29 cellular contexts compared by ENCODE assay signal in the genomic region with DNA sequence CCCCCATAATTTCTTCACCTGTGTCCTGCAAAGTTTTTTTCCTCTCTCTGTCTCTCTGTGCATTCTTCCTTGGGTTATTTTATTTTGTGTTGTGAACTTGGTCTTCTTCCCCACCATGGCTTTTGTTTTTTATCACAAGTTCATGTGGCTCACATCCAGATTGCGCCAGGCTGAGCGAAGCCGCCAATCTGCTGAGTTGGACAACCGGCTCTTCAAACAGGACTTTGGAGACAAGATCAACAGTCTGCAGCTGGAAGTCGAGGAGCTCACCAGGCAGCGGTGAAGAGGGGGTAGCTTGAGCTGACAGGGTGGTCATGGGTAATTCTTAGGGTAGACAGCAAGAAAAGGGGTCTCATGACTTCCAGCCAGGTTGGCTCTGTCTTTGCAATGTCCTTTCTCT.
"Had no signal": no experiment of that assay in that cellular context is flagged by ENCODE, and none has a peak within 500 bp of the region (broad histone marks: within the 10 kb centered on the region; RNA-seq: fewer than 3 reads in every experiment).

No MANE protein-coding gene starts in this region.

- ATAC-seq: naive thymus-derived CD4-positive, alpha-beta T cell; natural killer cell; psoas muscle; right cardiac atrium; sciatic nerve; stimulated activated memory B cell treated with anti-CD40 and anti-IgM and Interleukin-4, amounts not matched to agents 10 μg/mL and 1 μg/mL and 100 μg/mL, for 72 hours; stimulated activated naive CD8-positive, alpha-beta T cell treated with anti-CD3 and anti-CD28 coated beads, Interleukin-15, amount 100 ng/mL, for 72 hours; stimulated activated naive CD8-positive, alpha-beta T cell treated with anti-CD3 and anti-CD28 coated beads, Interleukin-15, Interleukin-2, amounts not matched to agents 100 U/mL and 50 U/mL, for 24 hours had no signal

- H2AFZ ChIP-seq: neural progenitor cell, parathyroid adenoma had no signal

- DNase-seq: naive thymus-derived CD4-positive, alpha-beta T cell; natural killer cell; occipital lobe; ovary; posterior cingulate gyrus; psoas muscle; right cardiac atrium; spleen; stimulated activated CD4-positive, alpha-beta T cell treated with anti-CD3 and anti-CD28 coated beads, Interleukin-12 subunit alpha, Interleukin-12 subunit beta, amount 100 ng/mL, for 4 hours; stimulated activated CD4-positive, alpha-beta T cell treated with anti-CD3 and anti-CD28 coated beads, Interleukin-1b, Interleukin-23, amount 100 ng/mL, for 48 hours; stimulated activated CD4-positive, alpha-beta T cell treated with anti-CD3 and anti-CD28 coated beads, Interleukin-4, amount 100 ng/mL, for 1 hour; stimulated activated CD4-positive, alpha-beta T cell treated with anti-CD3 and anti-CD28 coated beads, Interleukin-4, amount 100 ng/mL, for 4 hours; stimulated activated CD8-positive, alpha-beta memory T cell treated with anti-CD3 and anti-CD28 coated beads, Interleukin-4, amount 100 ng/mL, for 48 hours; stimulated activated naive CD4-positive, alpha-beta T cell; stimulated activated naive CD8-positive, alpha-beta T cell treated with anti-CD3 and anti-CD28 coated beads, Interleukin-15, amount 100 ng/mL, for 72 hours; stimulated activated naive CD8-positive, alpha-beta T cell treated with anti-CD3 and anti-CD28 coated beads, Interleukin-15, Interleukin-2, amounts not matched to agents 100 U/mL and 50 U/mL, for 24 hours; substantia nigra; testis; tibial artery; transverse colon had no signal

- H3K4me1 ChIP-seq: neural progenitor cell, parathyroid adenoma, psoas muscle, spleen, suprapubic skin, testis, tibial artery, transverse colon, vagina had no signal

- H3K27me3 ChIP-seq: neural progenitor cell, ovary, spleen, suprapubic skin, testis, tibial artery, transverse colon, vagina had no signal

- H3K9me3 ChIP-seq: ovary, psoas muscle, suprapubic skin, testis, tibial artery, transverse colon, vagina had no signal

- FAIRE-seq: urothelium cell line had no signal

- H3K9ac ChIP-seq: neural progenitor cell, parathyroid adenoma had no signal

- H3K4me3 ChIP-seq: neural progenitor cell, ovary, psoas muscle, skin epidermis, smooth muscle cell, spleen, suprapubic skin, testis, tibial artery, transverse colon, vagina had no signal

- H3K27ac ChIP-seq: neural progenitor cell, ovary, parathyroid adenoma, psoas muscle, skin epidermis, spleen, suprapubic skin, testis, tibial artery, transverse colon, vagina had no signal

- H3K36me3 ChIP-seq: ovary had no signal

- H3K79me2 ChIP-seq: parathyroid adenoma had no signal

- H3K4me2 ChIP-seq: neural progenitor cell, smooth muscle cell had no signal
